28 cellular contexts compared by ENCODE assay signal in genomic region chr14:98867146-98867545, GRCh38.
"Had no signal": no experiment of that assay in that cellular context is flagged by ENCODE, and none has a peak within 500 bp of the region (broad histone marks: within the 10 kb centered on the region; RNA-seq: fewer than 3 reads in every experiment).

No MANE protein-coding gene starts in this region.

- H3K27ac Mint-ChIP-seq: stimulated activated effector memory CD8-positive, alpha-beta T cell treated with anti-CD3 and anti-CD28 coated beads, Interleukin-12 subunit alpha, Interleukin-12 subunit beta, amount 100 ng/mL, for 72 hours; stimulated activated memory B cell treated with anti-CD40 and anti-IgM and Interleukin-4, amounts not matched to agents 10 μg/mL and 1 μg/mL and 100 μg/mL, for 72 hours; stimulated activated naive B cell treated with anti-CD40 and anti-IgM and Interleukin-4, amounts not matched to agents 10 μg/mL and 1 μg/mL and 100 μg/mL, for 72 hours; stimulated activated naive CD8-positive, alpha-beta T cell treated with anti-CD3 and anti-CD28 coated beads, Interleukin-15, amount 100 ng/mL, for 72 hours; stimulated activated naive CD8-positive, alpha-beta T cell treated with anti-CD3 and anti-CD28 coated beads, Interleukin-15, Interleukin-2, amounts not matched to agents 100 ng/mL and 50 ng/mL, for 24 hours; type B pancreatic cell had no signal

- H3K4me3 Mint-ChIP-seq: stimulated activated effector memory CD8-positive, alpha-beta T cell treated with anti-CD3 and anti-CD28 coated beads, Interleukin-12 subunit alpha, Interleukin-12 subunit beta, amount 100 ng/mL, for 72 hours; stimulated activated memory B cell treated with anti-CD40 and anti-IgM and Interleukin-4, amounts not matched to agents 10 μg/mL and 1 μg/mL and 100 μg/mL, for 72 hours; stimulated activated naive B cell treated with anti-CD40 and anti-IgM and Interleukin-4, amounts not matched to agents 10 μg/mL and 1 μg/mL and 100 μg/mL, for 72 hours; stimulated activated naive CD8-positive, alpha-beta T cell treated with anti-CD3 and anti-CD28 coated beads, Interleukin-15, amount 100 ng/mL, for 72 hours; stimulated activated naive CD8-positive, alpha-beta T cell treated with anti-CD3 and anti-CD28 coated beads, Interleukin-15, Interleukin-2, amounts not matched to agents 100 ng/mL and 50 ng/mL, for 24 hours; type B pancreatic cell had no signal

- H3K36me3 Mint-ChIP-seq: stimulated activated effector memory CD8-positive, alpha-beta T cell treated with anti-CD3 and anti-CD28 coated beads, Interleukin-12 subunit alpha, Interleukin-12 subunit beta, amount 100 ng/mL, for 72 hours; stimulated activated memory B cell treated with anti-CD40 and anti-IgM and Interleukin-4, amounts not matched to agents 10 μg/mL and 1 μg/mL and 100 μg/mL, for 72 hours; stimulated activated naive B cell treated with anti-CD40 and anti-IgM and Interleukin-4, amounts not matched to agents 10 μg/mL and 1 μg/mL and 100 μg/mL, for 72 hours; type B pancreatic cell had no signal

- H3K9me3 ChIP-seq: stomach, suprapubic skin, testis, thoracic aorta, thyroid gland, tibial artery, transverse colon, upper lobe of left lung, upper lobe of right lung, uterus, vagina had no signal

- H3K36me3 ChIP-seq: stomach, suprapubic skin, thoracic aorta, thyroid gland, tibial artery, tibial nerve, transverse colon, upper lobe of left lung, upper lobe of right lung, uterus, vagina had no signal

- DNase-seq: stimulated activated CD4-positive, alpha-beta T cell treated with anti-CD3 and anti-CD28 coated beads, Interleukin-2, amount 100 ng/mL, for 48 hours; stimulated activated CD4-positive, alpha-beta T cell treated with anti-CD3 and anti-CD28 coated beads, Interleukin-4, amount 100 ng/mL, for 1 hour; stimulated activated CD4-positive, alpha-beta T cell treated with anti-CD3 and anti-CD28 coated beads, Interleukin-4, amount 100 ng/mL, for 24 hours; stimulated activated CD4-positive, alpha-beta T cell treated with anti-CD3 and anti-CD28 coated beads, Interleukin-4, amount 100 ng/mL, for 4 hours; stimulated activated CD8-positive, alpha-beta memory T cell treated with anti-CD3 and anti-CD28 coated beads, Interleukin-4, amount 100 ng/mL, for 48 hours; stimulated activated naive B cell treated with anti-CD40 and anti-IgM and Interleukin-4, amounts not matched to agents 10 μg/mL and 1 μg/mL and 100 μg/mL, for 72 hours; stimulated activated naive CD4-positive, alpha-beta T cell; stimulated activated naive CD4-positive, alpha-beta T cell treated with Interleukin-2 at 50 U/mL for 16 hours; stimulated activated naive CD8-positive, alpha-beta T cell treated with anti-CD3 and anti-CD28 coated beads, Interleukin-15, amount 100 ng/mL, for 72 hours; stimulated activated naive CD8-positive, alpha-beta T cell treated with anti-CD3 and anti-CD28 coated beads, Interleukin-15, Interleukin-2, amounts not matched to agents 100 U/mL and 50 U/mL, for 24 hours; stomach; substantia nigra; testis; thyroid gland; tibial artery; transverse colon; trophoblast cell; upper lobe of left lung; upper lobe of right lung; uterus had no signal

- H3K27ac ChIP-seq: stomach, suprapubic skin, testis, thoracic aorta, thyroid gland, tibial artery, tibial nerve, transverse colon, upper lobe of left lung, upper lobe of right lung, uterus, vagina had no signal

- H3K4me3 ChIP-seq: stomach, suprapubic skin, testis, thoracic aorta, thyroid gland, tibial artery, tibial nerve, transverse colon, upper lobe of left lung, upper lobe of right lung, uterus, vagina had no signal

- ATAC-seq: stimulated activated effector memory CD8-positive, alpha-beta T cell treated with anti-CD3 and anti-CD28 coated beads, Interleukin-12 subunit alpha, Interleukin-12 subunit beta, amount 100 ng/mL, for 72 hours; stimulated activated memory B cell treated with anti-CD40 and anti-IgM and Interleukin-4, amounts not matched to agents 10 μg/mL and 1 μg/mL and 100 μg/mL, for 72 hours; stimulated activated naive B cell treated with anti-CD40 and anti-IgM and Interleukin-4, amounts not matched to agents 10 μg/mL and 1 μg/mL and 100 μg/mL, for 72 hours; stimulated activated naive CD8-positive, alpha-beta T cell treated with anti-CD3 and anti-CD28 coated beads, Interleukin-15, amount 100 ng/mL, for 72 hours; stimulated activated naive CD8-positive, alpha-beta T cell treated with anti-CD3 and anti-CD28 coated beads, Interleukin-15, Interleukin-2, amounts not matched to agents 100 U/mL and 50 U/mL, for 24 hours; upper lobe of right lung had no signal

- H3K27me3 Mint-ChIP-seq: stimulated activated memory B cell treated with anti-CD40 and anti-IgM and Interleukin-4, amounts not matched to agents 10 μg/mL and 1 μg/mL and 100 μg/mL, for 72 hours; stimulated activated naive B cell treated with anti-CD40 and anti-IgM and Interleukin-4, amounts not matched to agents 10 μg/mL and 1 μg/mL and 100 μg/mL, for 72 hours; stimulated activated naive CD8-positive, alpha-beta T cell treated with anti-CD3 and anti-CD28 coated beads, Interleukin-15, amount 100 ng/mL, for 72 hours; stimulated activated naive CD8-positive, alpha-beta T cell treated with anti-CD3 and anti-CD28 coated beads, Interleukin-15, Interleukin-2, amounts not matched to agents 100 ng/mL and 50 ng/mL, for 24 hours had no signal

- H3K9me3 Mint-ChIP-seq: stimulated activated effector memory CD8-positive, alpha-beta T cell treated with anti-CD3 and anti-CD28 coated beads, Interleukin-12 subunit alpha, Interleukin-12 subunit beta, amount 100 ng/mL, for 72 hours; stimulated activated memory B cell treated with anti-CD40 and anti-IgM and Interleukin-4, amounts not matched to agents 10 μg/mL and 1 μg/mL and 100 μg/mL, for 72 hours; stimulated activated naive CD8-positive, alpha-beta T cell treated with anti-CD3 and anti-CD28 coated beads, Interleukin-15, amount 100 ng/mL, for 72 hours; stimulated activated naive CD8-positive, alpha-beta T cell treated with anti-CD3 and anti-CD28 coated beads, Interleukin-15, Interleukin-2, amounts not matched to agents 100 ng/mL and 50 ng/mL, for 24 hours; type B pancreatic cell had no signal

- H3K4me1 Mint-ChIP-seq: stimulated activated effector memory CD8-positive, alpha-beta T cell treated with anti-CD3 and anti-CD28 coated beads, Interleukin-12 subunit alpha, Interleukin-12 subunit beta, amount 100 ng/mL, for 72 hours; stimulated activated memory B cell treated with anti-CD40 and anti-IgM and Interleukin-4, amounts not matched to agents 10 μg/mL and 1 μg/mL and 100 μg/mL, for 72 hours; stimulated activated naive B cell treated with anti-CD40 and anti-IgM and Interleukin-4, amounts not matched to agents 10 μg/mL and 1 μg/mL and 100 μg/mL, for 72 hours had no signal

- H3K4me1 ChIP-seq: stomach, suprapubic skin, testis, thyroid gland, tibial artery, tibial nerve, transverse colon, upper lobe of left lung, upper lobe of right lung, uterus, vagina had no signal

- H3K27me3 ChIP-seq: stomach, suprapubic skin, testis, thyroid gland, tibial artery, tibial nerve, transverse colon, upper lobe of left lung, upper lobe of right lung, uterus, vagina had no signal
